Comparison of ENCODE assay signal across 10 cellular contexts in genomic region chr6:79630400-79630882, GRCh38. TPM values are rescaled to one million over a fixed set of nuclear protein-coding genes. Genes with fewer than 3 reads are reported as not detected.
A peak's percentile ranks its signal among the peaks of the same experiment; 100 is the strongest.
DNase-seq lines count a peak whose midpoint lies in the region; ATAC-seq and TF ChIP-seq lines count a peak whose summit lies in the region.
"Had no signal": no experiment of that assay in that cellular context is flagged by ENCODE, and none has a peak within 500 bp of the region (broad histone marks: within the 10 kb centered on the region; RNA-seq: fewer than 3 reads in every experiment).

No MANE protein-coding gene starts in this region.

- no peak for TF ChIP-seq POLR2A in gastrocnemius medialis (IDR thresholded peaks at IDR 0.05)

- peak overlapping the region; percentile 75 for H3K27ac ChIP-seq in VCaP
- peak overlapping the region in 1 of 4 donors; percentile 71 for H3K27ac ChIP-seq in gastrocnemius medialis

- H3K36me3 ChIP-seq in gastrocnemius medialis: no peaks in the 10 kb centered on the region

- no peaks in the 10 kb centered on the region for H3K27me3 ChIP-seq in gastrocnemius medialis

- H3K4me3 ChIP-seq in fibroblast of villous mesenchyme (ENCODE audit: low read depth, low read length): peak overlapping the region; percentile 66
- H3K4me3 ChIP-seq in gastrocnemius medialis: peak overlapping the region; percentile 75 to 81 (median 76)

- no peaks in the 10 kb centered on the region for H3K9me3 ChIP-seq in gastrocnemius medialis

- intact Hi-C loops in gastrocnemius medialis (cut with DNase I; ENCODE audit: low total_unique reads): no loop called here

- DNase-seq in fibroblast of villous mesenchyme (ENCODE audit: low read depth): no peak
- no peak for DNase-seq in gastrocnemius medialis
- no peak for DNase-seq in hippocampal formation (lab: John Stamatoyannopoulos, UW)
- no peak for DNase-seq in islet precursor cell
- DNase-seq in hypothalamus (lab: John Stamatoyannopoulos, UW): no peak
- DNase-seq: activated CD4-positive, alpha-beta T cell treated with anti-CD3 and anti-CD28 coated beads, Interleukin-2, amount 50 U/mL, for 4 hours; KG1 had no signal

- peak; percentile 7 for ATAC-seq in GM19324 (IDR thresholded peaks at IDR 0.05; ENCODE audit: low FRiP score, unreplicated experiment)
- no peak for ATAC-seq in gastrocnemius medialis
- ATAC-seq in GM18517 (IDR thresholded peaks at IDR 0.05; ENCODE audit: unreplicated experiment): no peak

- TF ChIP-seq CTCF in VCaP (conservative IDR thresholded peaks at IDR 0.05) (no peak), fibroblast of villous mesenchyme (IDR thresholded peaks at IDR 0.05; ENCODE audit: insufficient read depth, low read depth, low read length) (no peak), gastrocnemius medialis (IDR thresholded peaks at IDR 0.05 in 4 of 5, conservative IDR thresholded peaks at IDR 0.05 in 1 of 5) (no peak)

- no peaks in the 10 kb centered on the region for H3K4me1 ChIP-seq in gastrocnemius medialis

- in situ Hi-C loops in gastrocnemius medialis (cut with MboI; ENCODE audit: low sequenced_read_pairs in 4 of 4): no loop called here

RNA-seq across cellular contexts. Expression of gene SH3BGRL2, which starts 0.7 kb away (rescaled TPM):
- total RNA-seq in fibroblast of villous mesenchyme (2.6 TPM in 2 replicates), gastrocnemius medialis (10 to 100 TPM in 1 of 4 donors, 1 to 10 TPM in 3; 8.0 to 15.7 (median 9.1) TPM)
